In the genomic region with DNA sequence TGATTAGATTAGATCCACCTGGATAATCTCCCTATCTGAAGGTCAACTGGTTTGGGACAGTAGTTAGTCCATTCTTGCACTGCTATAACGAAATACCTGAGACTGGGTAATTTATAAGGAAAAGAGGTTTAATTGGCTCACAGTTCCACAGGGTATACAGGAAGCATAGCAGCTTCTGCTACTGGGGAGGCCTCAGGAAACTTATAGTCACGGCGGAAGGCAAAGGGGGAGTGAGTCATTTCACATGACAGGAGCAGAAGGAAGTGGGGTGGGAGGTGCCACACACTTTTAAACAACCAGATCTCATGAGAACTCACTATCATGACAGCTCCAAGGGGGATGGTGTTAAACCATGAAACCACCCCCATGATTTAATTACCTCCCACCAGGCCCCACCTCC, we compare ENCODE assay signal across 1 cellular context.
TF ChIP-seq lines count a peak whose summit lies in the region.

No MANE protein-coding gene starts in this region.

TF ChIP-seq in GM12878, 131 proteins besides CTCF, POLR2A, EP300 and RAD21:
- TF ChIP-seq, protein P1, sequence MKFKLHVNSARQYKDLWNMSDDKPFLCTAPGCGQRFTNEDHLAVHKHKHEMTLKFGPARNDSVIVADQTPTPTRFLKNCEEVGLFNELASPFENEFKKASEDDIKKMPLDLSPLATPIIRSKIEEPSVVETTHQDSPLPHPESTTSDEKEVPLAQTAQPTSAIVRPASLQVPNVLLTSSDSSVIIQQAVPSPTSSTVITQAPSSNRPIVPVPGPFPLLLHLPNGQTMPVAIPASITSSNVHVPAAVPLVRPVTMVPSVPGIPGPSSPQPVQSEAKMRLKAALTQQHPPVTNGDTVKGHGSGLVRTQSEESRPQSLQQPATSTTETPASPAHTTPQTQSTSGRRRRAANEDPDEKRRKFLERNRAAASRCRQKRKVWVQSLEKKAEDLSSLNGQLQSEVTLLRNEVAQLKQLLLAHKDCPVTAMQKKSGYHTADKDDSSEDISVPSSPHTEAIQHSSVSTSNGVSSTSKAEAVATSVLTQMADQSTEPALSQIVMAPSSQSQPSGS (IDR thresholded peaks at IDR 0.05; ENCODE audit: low read length): no peak
